ENCODE assay signal across 8 cellular contexts in the genomic region with DNA sequence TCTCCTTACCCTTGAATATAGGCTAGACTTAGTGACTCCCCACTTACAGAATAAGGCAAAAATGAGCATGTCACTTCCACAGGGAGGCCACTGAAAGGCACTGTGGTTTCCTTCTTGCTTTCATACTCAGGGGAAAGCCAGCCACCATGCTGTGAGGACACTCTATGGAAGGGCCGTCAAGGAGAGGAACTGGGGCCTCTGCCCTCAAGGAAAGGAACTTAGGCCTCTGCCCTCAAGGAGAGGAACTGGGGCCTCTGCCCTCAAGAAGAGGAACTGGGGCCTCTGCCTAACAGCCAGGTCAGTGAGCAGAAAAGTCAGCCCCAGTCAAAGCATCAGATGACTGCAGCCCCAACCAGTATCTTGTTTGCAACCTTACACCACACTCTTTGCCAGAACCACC. TPM values are rescaled to one million over a fixed set of nuclear protein-coding genes. Genes with fewer than 3 reads are reported as not detected.
A peak's percentile ranks its signal among the peaks of the same experiment; 100 is the strongest.
DNase-seq lines count a peak whose midpoint lies in the region; ATAC-seq lines count a peak whose summit lies in the region.

No MANE protein-coding gene starts in this region.

- DNase-seq in Ammon's horn (ENCODE audit: low spot score) (peak; percentile 70), SKM-1 (lab: John Stamatoyannopoulos, UW; ENCODE audit: unreplicated experiment) (peak; percentile 99), myocyte (ENCODE audit: low read depth) (peak; percentile 32), epidermal melanocyte (ENCODE audit: insufficient read length, low spot score) (no peak), superior temporal gyrus (ENCODE audit: extremely low spot score) (no peak), dermis blood vessel endothelial cell (no peak)

- ATAC-seq in GM18873 (IDR thresholded peaks at IDR 0.05; ENCODE audit: low FRiP score, unreplicated experiment) (peak; percentile 94), HG03064 (IDR thresholded peaks at IDR 0.05; ENCODE audit: low read depth, unreplicated experiment) (peak; percentile 91)

RNA-seq across cellular contexts. Expression of gene VPS35, which starts 30.1 kb away (rescaled TPM):
- total RNA-seq in myocyte (69.3 and 113 TPM in 2 replicates), dermis blood vessel endothelial cell (143 and 167 TPM in 2 replicates)
- 37.8 TPM for polyA plus RNA-seq in myocyte (2012)

RNA-seq across cellular contexts. Expression of gene ORC6, which starts 30.5 kb away (rescaled TPM):
- total RNA-seq in myocyte (2.4 and 5.6 TPM in 2 replicates), dermis blood vessel endothelial cell (5.4 and 14.2 TPM in 2 replicates)
- 2.1 TPM for polyA plus RNA-seq in myocyte (2012)

RNA-seq across cellular contexts. Expression of gene SHCBP1, which starts 37.7 kb away (rescaled TPM):
- total RNA-seq in myocyte (0.88 and 3.2 TPM in 2 replicates), dermis blood vessel endothelial cell (9.7 and 41.9 TPM in 2 replicates)
- polyA plus RNA-seq in myocyte (2012) = 0.54 TPM

Comparison
In these comparisons a context has a peak if more than half of its experiments do, and no peak if none do; other contexts are left out.
1. DNase-seq: peak in Ammon's horn (single experiment), SKM-1 (single experiment) and myocyte (single experiment); none in epidermal melanocyte (single experiment), superior temporal gyrus (single experiment) and dermis blood vessel endothelial cell (single experiment).